1 cellular context compared by ENCODE assay signal in genomic region chr10:52485486-52485885, GRCh38.
TF ChIP-seq lines count a peak whose summit lies in the region.

No MANE protein-coding gene starts in this region.

TF ChIP-seq in IMR-90, 13 proteins besides CTCF, POLR2A, EP300 and RAD21 (continued from another document):
- TF ChIP-seq USF2 (IDR thresholded peaks at IDR 0.05; ENCODE audit: low read depth, low read length) (no peak), CHD1 (IDR thresholded peaks at IDR 0.05; ENCODE audit: low read depth, low read length) (no peak)
TF ChIP-seq in IMR-90: peak in this region for 0.
